In genomic region chr9:126880947-126881332, GRCh38 we compare ENCODE assay signal across 11 cellular contexts. TPM values are rescaled to one million over a fixed set of nuclear protein-coding genes. Genes with fewer than 3 reads are reported as not detected.
DNase-seq lines count a peak whose midpoint lies in the region; ATAC-seq and TF ChIP-seq lines count a peak whose summit lies in the region.
"Had no signal": no experiment of that assay in that cellular context is flagged by ENCODE, and none has a peak within 500 bp of the region (broad histone marks: within the 10 kb centered on the region; RNA-seq: fewer than 3 reads in every experiment).

No MANE protein-coding gene starts in this region.

- H3K9me3 ChIP-seq in smooth muscle cell (replicated peaks; ENCODE audit: low read depth): no peaks in the 10 kb centered on the region

- H3K4me2 ChIP-seq in smooth muscle cell: no peak overlapping the region

- DNase-seq in cerebellum (ENCODE audit: low spot score) (peak; percentile 76), left ventricle myocardium superior (no peak), substantia nigra (lab: John Stamatoyannopoulos, UW) (peak in 18 of 49 donors; percentile 16 to 66 (median 44)), MV-4-11 (lab: John Stamatoyannopoulos, UW) (no peak), smooth muscle cell (lab: John Stamatoyannopoulos, UW; ENCODE audit: unreplicated experiment) (no peak)
- DNase-seq: CD8-positive, alpha-beta memory T cell; KG1; NCI-H1105; NCI-H187 had no signal

- no peak for TF ChIP-seq CTCF in smooth muscle cell (IDR thresholded peaks at IDR 0.05; ENCODE audit: borderline replicate concordance, insufficient read depth, poor library complexity, severe bottlenecking)

- peak overlapping the region; percentile 37 for H3K27ac ChIP-seq in angular gyrus (ENCODE audit: low read depth, low read length)
- H3K27ac ChIP-seq in substantia nigra (ENCODE audit: low read depth, low read length, poor library complexity, severe bottlenecking): peak overlapping the region; percentile 51
- H3K27ac ChIP-seq in smooth muscle cell (ENCODE audit: low read depth): no peak overlapping the region

- H3F3A ChIP-seq in smooth muscle cell (ENCODE audit: low read depth): peaks cover 4% of the 10 kb centered on the region

- peaks cover 47% of the 10 kb centered on the region for H3K79me2 ChIP-seq in smooth muscle cell (ENCODE audit: low read depth)

- ATAC-seq in left ventricle myocardium superior (peak; percentile 77), HG03469 (IDR thresholded peaks at IDR 0.05; ENCODE audit: unreplicated experiment) (no peak)

- no peak overlapping the region for H3K4me3 ChIP-seq in smooth muscle cell

- H3K9ac ChIP-seq in smooth muscle cell (ENCODE audit: low read depth): no peak overlapping the region

- peaks cover 97% of the 10 kb centered on the region for H4K20me1 ChIP-seq in smooth muscle cell (ENCODE audit: low read depth)

- WGBS in smooth muscle cell (ENCODE audit: low lambda C conversion rate): 97% methylated on average over 6 of the region's 6 CpGs

- peaks cover 11% of the 10 kb centered on the region for H3K36me3 ChIP-seq in smooth muscle cell (ENCODE audit: low read depth)

- peaks cover 8% of the 10 kb centered on the region for H3K4me1 ChIP-seq in smooth muscle cell (ENCODE audit: low read depth)

- no peaks in the 10 kb centered on the region for H3K27me3 ChIP-seq in smooth muscle cell (ENCODE audit: low read depth)

- intact Hi-C loops in left ventricle myocardium superior (cut with micrococcal nuclease): no loop called here

- no peak overlapping the region for H2AFZ ChIP-seq in smooth muscle cell (ENCODE audit: low read depth)

RNA-seq across cellular contexts. Expression of gene ZBTB34, which starts 20.5 kb away (rescaled TPM):
- total RNA-seq in cerebellum (30.0 TPM), left ventricle myocardium superior (5.3 TPM), smooth muscle cell (17.8 and 20.1 TPM in 2 replicates)
- 4.7 and 6.3 TPM in 2 replicates for polyA plus RNA-seq in smooth muscle cell

RNA-seq across cellular contexts. Expression of gene RALGPS1, which starts 33.6 kb away (rescaled TPM):
- total RNA-seq in cerebellum: 84.7 TPM
- 21.1 TPM for total RNA-seq in left ventricle myocardium superior
- 4.0 and 4.4 TPM in 2 replicates for total RNA-seq in smooth muscle cell
- polyA plus RNA-seq in smooth muscle cell: 2.1 and 2.3 TPM in 2 replicates
